Comparison of ENCODE assay signal across 1 cellular context in genomic region chr9:133636902-133637301, GRCh38.
TF ChIP-seq lines count a peak whose summit lies in the region.

No MANE protein-coding gene starts in this region.

TF ChIP-seq in H1, 55 proteins besides CTCF, POLR2A, EP300 and RAD21 (continued from another document):
- TF ChIP-seq ATF3 (IDR thresholded peaks at IDR 0.05; ENCODE audit: insufficient read depth, low read depth, low read length) (no peak), MAX (IDR thresholded peaks at IDR 0.05) (no peak), SP2 (IDR thresholded peaks at IDR 0.05; ENCODE audit: low read length) (no peak), BCL11A (IDR thresholded peaks at IDR 0.05; ENCODE audit: low read depth in 2 of 2, low read length in 2 of 2) (no peak), RFX5 (IDR thresholded peaks at IDR 0.05; ENCODE audit: borderline replicate concordance, low read depth, low read length) (no peak), CHD7 (IDR thresholded peaks at IDR 0.05; ENCODE audit: insufficient replicate concordance, low read length) (no peak), ASH2L (IDR thresholded peaks at IDR 0.05; ENCODE audit: low read length) (no peak), MAFK (IDR thresholded peaks at IDR 0.05; ENCODE audit: low read depth, low read length) (no peak), YY1 (IDR thresholded peaks at IDR 0.05; ENCODE audit: low read depth, low read length) (no peak), BRCA1 (IDR thresholded peaks at IDR 0.05; ENCODE audit: low read depth, low read length) (no peak), KDM4A (IDR thresholded peaks at IDR 0.05; ENCODE audit: low read depth, low read length, severe bottlenecking) (no peak), CTBP2 (IDR thresholded peaks at IDR 0.05; ENCODE audit: borderline replicate concordance, insufficient read depth, insufficient read length, low read length) (no peak)
